8 cellular contexts compared by ENCODE assay signal in the genomic region with DNA sequence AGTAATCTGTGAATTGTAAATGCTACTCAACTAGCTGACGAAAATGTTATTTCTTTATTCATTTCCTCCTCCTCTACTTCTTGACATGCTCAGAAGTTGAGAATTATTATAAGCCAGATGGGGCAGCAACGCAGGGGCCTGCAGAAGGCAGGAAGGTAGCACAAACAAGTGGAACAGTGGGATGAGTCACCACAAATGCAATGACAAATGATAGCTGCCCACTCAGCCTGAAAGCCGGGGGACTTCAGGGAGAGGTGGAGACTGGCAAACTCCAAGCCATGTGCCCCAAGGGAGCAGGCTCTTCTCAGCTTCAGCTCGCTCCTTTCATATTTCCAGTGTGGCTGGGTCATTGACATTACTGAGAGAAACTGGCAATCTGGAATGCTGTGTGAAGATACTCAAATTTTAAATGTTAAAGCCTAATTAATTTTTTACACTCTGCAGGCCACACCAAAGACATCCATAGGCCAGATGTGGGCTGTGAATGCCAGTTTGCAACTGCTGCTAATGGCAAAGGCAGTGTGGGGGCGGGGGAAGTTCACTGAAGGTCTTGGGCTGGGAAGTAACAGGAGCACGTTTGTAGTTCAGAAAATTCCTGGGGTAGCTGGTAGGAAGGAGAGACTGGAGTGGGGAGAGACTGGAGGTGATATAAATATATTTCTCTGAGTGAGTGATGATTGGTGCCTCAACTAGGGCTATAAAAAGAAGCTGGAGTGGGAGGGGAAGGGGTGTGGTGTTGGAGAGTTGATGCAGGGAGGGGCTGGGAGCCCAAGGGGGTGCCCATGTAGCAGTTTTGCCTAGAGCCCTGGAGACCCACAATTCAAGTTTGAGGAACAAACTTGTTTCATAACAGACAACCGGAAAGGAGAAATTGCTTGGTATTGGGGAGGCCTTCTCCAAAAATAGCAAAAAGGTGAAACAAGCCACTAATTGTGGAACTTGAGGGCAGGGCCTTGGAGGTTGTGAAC.
DNase-seq lines count a peak whose midpoint lies in the region; ATAC-seq and TF ChIP-seq lines count a peak whose summit lies in the region.

No MANE protein-coding gene starts in this region.

- DNase-seq in KBM-7 (peak; percentile 88), astrocyte of the spinal cord (ENCODE audit: low read depth, low spot score) (peak; percentile 37), putamen (ENCODE audit: low spot score) (no peak), activated gamma-delta T cell treated with Interleukin-2 at 50 U/mL for 16 hours (no peak), HEK293T (ENCODE audit: extremely low spot score) (no peak)

- H3K36me3 ChIP-seq in parathyroid adenoma (ENCODE audit: control insufficient read depth, insufficient read depth, low read length) = no peaks in the 10 kb centered on the region

- H3K9me3 ChIP-seq in parathyroid adenoma (ENCODE audit: control insufficient read depth, low read length) = no peaks in the 10 kb centered on the region

- POLR2A ChIA-PET in HEK293T (lab: Yijun Ruan, JAX) = no interaction called here

- no peak overlapping the region for H3K4me3 ChIP-seq in astrocyte of the spinal cord (ENCODE audit: low read depth, low read length)
- no peak overlapping the region for H3K4me3 ChIP-seq in parathyroid adenoma (ENCODE audit: low read depth, low read length)

- CTCF ChIA-PET in HEK293T (lab: Yijun Ruan, JAX) = interaction anchor here (0.7 to 3.2 kb wide), 5 partner anchors 15 to 1067 kb away, joined by 3 to 18 read pairs (median 4); no protein-coding TSS in a partner anchor

- no peaks in the 10 kb centered on the region for H3K79me2 ChIP-seq in parathyroid adenoma

- H3K4me2 ChIP-seq in parathyroid adenoma (ENCODE audit: low read length) = no peak overlapping the region

- peak overlapping the region; percentile 15 for H2AFZ ChIP-seq in parathyroid adenoma

- peak; percentile 57 for ATAC-seq in GM18502 (IDR thresholded peaks at IDR 0.05; ENCODE audit: poor library complexity, unreplicated experiment)
- peak; percentile 38 for ATAC-seq in GM21528 (IDR thresholded peaks at IDR 0.05; ENCODE audit: low FRiP score, unreplicated experiment)

- H3K4me1 ChIP-seq in parathyroid adenoma = peaks cover 12% of the 10 kb centered on the region

- in situ Hi-C loops in KBM-7 (cut with MboI; ENCODE audit: low pct_unique_long_range_greater_than_20kb, low sequenced_read_pairs) = no loop called here
- in situ Hi-C loops in astrocyte of the spinal cord (cut with HindIII; ENCODE audit: low sequenced_read_pairs) = no loop called here

- TF ChIP-seq CTCF in astrocyte of the spinal cord (IDR thresholded peaks at IDR 0.05; ENCODE audit: low read depth, low read length) (no peak), parathyroid adenoma (IDR thresholded peaks at IDR 0.05) (no peak)

- no peaks in the 10 kb centered on the region for H3K27me3 ChIP-seq in parathyroid adenoma (ENCODE audit: control insufficient read depth, insufficient read depth, low read length)

- no peak overlapping the region for H3K9ac ChIP-seq in parathyroid adenoma

- H3K27ac ChIP-seq in parathyroid adenoma = no peak overlapping the region

TF ChIP-seq in HEK293T, 16 proteins besides CTCF, POLR2A, EP300 and RAD21:
- no peak for TF ChIP-seq L3MBTL2 (conservative IDR thresholded peaks at IDR 0.05)
- TF ChIP-seq CTBP1 (IDR thresholded peaks at IDR 0.05; ENCODE audit: borderline replicate concordance) = no peak
- TF ChIP-seq SUZ12 (IDR thresholded peaks at IDR 0.05) = no peak

Comparison
In these comparisons a context has a peak if more than half of its experiments do, and no peak if none do; other contexts are left out.
1. DNase-seq: peak in KBM-7 (single experiment) and astrocyte of the spinal cord (single experiment); none in putamen (single experiment), activated gamma-delta T cell treated with Interleukin-2 at 50 U/mL for 16 hours (single experiment) and HEK293T (single experiment).